ENCODE assay signal across 19 cellular contexts in the genomic region with DNA sequence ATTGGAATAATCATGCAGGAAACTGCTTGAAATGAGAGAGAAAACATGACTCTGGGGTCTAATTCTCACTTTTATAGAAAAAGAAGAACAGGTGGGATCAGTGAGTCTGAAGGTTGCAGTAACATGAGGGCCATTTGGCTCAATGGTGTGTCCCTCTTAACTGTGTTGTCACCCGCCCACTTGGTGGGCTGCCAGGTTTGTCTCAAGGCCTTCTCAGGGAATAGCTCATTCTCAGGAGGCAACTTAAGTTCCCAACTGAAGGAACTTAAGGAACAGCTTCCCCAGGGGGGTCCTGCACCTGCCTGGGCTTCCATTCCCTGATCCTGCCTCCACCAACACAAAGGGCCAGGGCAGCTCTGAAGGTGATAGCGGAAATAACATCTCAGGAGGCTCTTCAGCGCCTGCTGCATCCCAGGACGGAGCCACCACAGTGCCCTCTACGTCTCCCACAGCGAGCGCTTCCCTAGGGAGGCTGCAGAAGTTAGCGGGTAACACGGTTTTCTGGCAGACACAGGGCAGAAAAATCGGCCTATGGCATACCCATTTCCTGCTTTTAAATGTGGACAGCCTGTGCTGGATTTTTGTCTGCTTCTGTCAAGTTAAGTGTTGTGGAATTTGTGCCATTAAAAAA.
DNase-seq lines count a peak whose midpoint lies in the region; ATAC-seq and TF ChIP-seq lines count a peak whose summit lies in the region.
"Had no signal": no experiment of that assay in that cellular context is flagged by ENCODE, and none has a peak within 500 bp of the region (broad histone marks: within the 10 kb centered on the region; RNA-seq: fewer than 3 reads in every experiment).

No MANE protein-coding gene starts in this region.

- H3K27ac Mint-ChIP-seq in GM23338 = no peak overlapping the region
- H3K27ac Mint-ChIP-seq: B cell; CD4-positive, alpha-beta T cell had no signal

- no peak overlapping the region for H3K4me3 ChIP-seq in GM23338
- no peak overlapping the region for H3K4me3 ChIP-seq in OCI-LY1 (ENCODE audit: low read depth, low read length, poor library complexity, severe bottlenecking)
- H3K4me3 ChIP-seq in body of pancreas = no peak overlapping the region
- no peak overlapping the region for H3K4me3 ChIP-seq in stomach
- no peak overlapping the region for H3K4me3 ChIP-seq in vagina
- H3K4me3 ChIP-seq: K562 had no signal

- H3K4me2 ChIP-seq in GM23338 (peak overlapping the region; percentile 43; the same call in 1 of the 2 replicates), OCI-LY1 (ENCODE audit: low read length) (no peak overlapping the region)

- H3K27me3 ChIP-seq in GM23338 (ENCODE audit: insufficient read depth) (no peaks in the 10 kb centered on the region), OCI-LY1 (ENCODE audit: insufficient read depth, low read length) (no peaks in the 10 kb centered on the region), body of pancreas (no peaks in the 10 kb centered on the region), stomach (no peaks in the 10 kb centered on the region), vagina (no peaks in the 10 kb centered on the region)

- H3K27ac ChIP-seq in GM23338 (ENCODE audit: low read depth) (no peak overlapping the region), OCI-LY1 (ENCODE audit: low read depth, low read length, poor library complexity, severe bottlenecking) (no peak overlapping the region), body of pancreas (peak overlapping the region; percentile 46 to 67 (median 57)), stomach (peak overlapping the region in 4 of 5 donors; percentile 11 to 48 (median 30)), vagina (no peak overlapping the region)

- TF ChIP-seq POLR2A in body of pancreas (IDR thresholded peaks at IDR 0.05) (no peak), stomach (IDR thresholded peaks at IDR 0.05) (no peak), vagina (IDR thresholded peaks at IDR 0.05) (no peak)

- no peaks in the 10 kb centered on the region for H3K9me3 Mint-ChIP-seq in GM23338
- H3K9me3 Mint-ChIP-seq: CD4-positive, alpha-beta T cell; HFFc6 had no signal

- no peak overlapping the region for H3K9ac ChIP-seq in OCI-LY1 (ENCODE audit: low read length)

- no peaks in the 10 kb centered on the region for H3K9me3 ChIP-seq in OCI-LY1 (ENCODE audit: low read length)
- no peaks in the 10 kb centered on the region for H3K9me3 ChIP-seq in body of pancreas
- no peaks in the 10 kb centered on the region for H3K9me3 ChIP-seq in stomach
- no peaks in the 10 kb centered on the region for H3K9me3 ChIP-seq in vagina

- peaks cover 68% of the 10 kb centered on the region for H3K4me1 Mint-ChIP-seq in GM23338
- H3K4me1 Mint-ChIP-seq: B cell had no signal

- H4K20me1 ChIP-seq in GM23338 (replicated peaks; ENCODE audit: insufficient read depth) = peaks cover 58% of the 10 kb centered on the region
- no peaks in the 10 kb centered on the region for H4K20me1 ChIP-seq in OCI-LY1 (ENCODE audit: insufficient read depth, low read length)

- intact Hi-C loops in body of pancreas (cut with DNase I) = no loop called here
- intact Hi-C loops in stomach (cut with DNase I; ENCODE audit: low total_unique reads) = no loop called here
- intact Hi-C loops in vagina (cut with DNase I) = no loop called here

- H3F3A ChIP-seq in GM23338 (replicated peaks; ENCODE audit: low read depth) = no peaks in the 10 kb centered on the region
- no peaks in the 10 kb centered on the region for H3F3A ChIP-seq in OCI-LY1 (ENCODE audit: insufficient read depth, low read length)

- no peaks in the 10 kb centered on the region for H3K36me3 ChIP-seq in GM23338 (ENCODE audit: insufficient read depth)
- no peaks in the 10 kb centered on the region for H3K36me3 ChIP-seq in OCI-LY1 (ENCODE audit: insufficient read depth, low read length)
- peaks cover 0 to 2% of the 10 kb centered on the region in 2 donors for H3K36me3 ChIP-seq in body of pancreas (replicated peaks in 1 of 2; ENCODE audit: insufficient read depth in 1 of 2, low read depth in 2 of 2)
- peaks cover 12 to 37% (median 30%) of the 10 kb centered on the region in 4 donors for H3K36me3 ChIP-seq in stomach
- peaks cover 0 to 5% of the 10 kb centered on the region in 2 donors for H3K36me3 ChIP-seq in vagina

- H3K79me2 ChIP-seq in GM23338 (replicated peaks; ENCODE audit: insufficient read depth) (peaks cover 100% of the 10 kb centered on the region), OCI-LY1 (ENCODE audit: insufficient read depth, low read length) (no peaks in the 10 kb centered on the region)

- H2AFZ ChIP-seq in GM23338 = no peak overlapping the region
- no peak overlapping the region for H2AFZ ChIP-seq in OCI-LY1 (ENCODE audit: low read length)

- peaks cover 68% of the 10 kb centered on the region for H3K36me3 Mint-ChIP-seq in GM23338 (ENCODE audit: low read depth)

- TF ChIP-seq CTCF in GM23338 (conservative IDR thresholded peaks at IDR 0.05; ENCODE audit: low read depth in 2 of 2) (peak in 1 of 2 experiments; percentile 18; a peak in 1 of 4 replicates), OCI-LY1 (IDR thresholded peaks at IDR 0.05; ENCODE audit: low read length) (peak; percentile 33; the same call in 1 of the 2 replicates), body of pancreas (IDR thresholded peaks at IDR 0.05) (no peak), stomach (IDR thresholded peaks at IDR 0.05) (no peak), vagina (IDR thresholded peaks at IDR 0.05) (no peak)

- ATAC-seq in GM23338 = peak; percentile 11; the same call in 1 of the 3 replicates
- ATAC-seq in body of pancreas = peak; percentile 25
- ATAC-seq: K562 had no signal

- no peaks in the 10 kb centered on the region for H3K9me2 ChIP-seq in GM23338 (ENCODE audit: insufficient read depth)
- no peaks in the 10 kb centered on the region for H3K9me2 ChIP-seq in OCI-LY1 (ENCODE audit: low read depth, low read length)

- DNase-seq in GM23338 (ENCODE audit: low spot score) (no peak), body of pancreas (peak; percentile 57 to 94 (median 84)), stomach (peak; percentile 49), vagina (ENCODE audit: extremely low spot score in 2 of 2) (no peak), NCI-H2196 treated with DMSO at 0.1 percent for 48 hours (lab: John Stamatoyannopoulos, UW; ENCODE audit: unreplicated experiment) (no peak)
- no peak for DNase-seq in stimulated activated CD4-positive, alpha-beta T cell treated with anti-CD3 and anti-CD28 coated beads, Interleukin-4, amount 100 ng/mL, for 24 hours
- DNase-seq: ACHN; Calu3; CD4-positive, alpha-beta T cell; GDM1; HFFc6; NCI-H1092; NCI-H1694; NCI-H2171; NCI-H82; RPMI8226 had no signal

- no peak overlapping the region for H3K4me3 Mint-ChIP-seq in GM23338
- H3K4me3 Mint-ChIP-seq: B cell; CD4-positive, alpha-beta T cell; HFFc6 had no signal

- peaks cover 40% of the 10 kb centered on the region for H3K27me3 Mint-ChIP-seq in GM23338 (ENCODE audit: insufficient read depth, low read depth, poor library complexity)
- H3K27me3 Mint-ChIP-seq: CD4-positive, alpha-beta T cell had no signal

- H3K4me1 ChIP-seq in GM23338 (ENCODE audit: insufficient read depth) = peaks cover 46% of the 10 kb centered on the region
- H3K4me1 ChIP-seq in OCI-LY1 (ENCODE audit: insufficient read depth, low read length, severe bottlenecking) = no peaks in the 10 kb centered on the region
- peaks cover 36% of the 10 kb centered on the region for H3K4me1 ChIP-seq in body of pancreas
- peaks cover 33 to 83% (median 49%) of the 10 kb centered on the region in 4 donors for H3K4me1 ChIP-seq in stomach
- H3K4me1 ChIP-seq in vagina = peaks cover 40% of the 10 kb centered on the region

- no peak for TF ChIP-seq EP300 in stomach (IDR thresholded peaks at IDR 0.05)

- 71% methylated on average over 8 to 9 of the region's 10 CpGs for WGBS in body of pancreas, 2 donors
- WGBS in stomach, 5 donors = 69 to 85% (median 80%) methylated on average over 9 to 10 of the region's 10 CpGs

TF ChIP-seq in GM23338, 12 proteins besides CTCF, POLR2A, EP300 and RAD21 (continues in another document):
- TF ChIP-seq ZNF331 (CRISPR knock-in tag; IDR thresholded peaks at IDR 0.05; ENCODE audit: low read depth) (no peak), ZNF114 (CRISPR knock-in tag; IDR thresholded peaks at IDR 0.05) (no peak), STAT1 (IDR thresholded peaks at IDR 0.05; ENCODE audit: unreplicated experiment) (no peak)

Comparison
In these comparisons a context has a peak if more than half of its experiments do, and no peak if none do; other contexts are left out.
1. DNase-seq: peak in body of pancreas (4 of 4) and stomach (single experiment); none in GM23338 (single experiment), stimulated activated CD4-positive, alpha-beta T cell treated with anti-CD3 and anti-CD28 coated beads, Interleukin-4, amount 100 ng/mL, for 24 hours (single experiment), vagina (0 of 2) and NCI-H2196 treated with DMSO at 0.1 percent for 48 hours (single experiment).
2. H3K27ac ChIP-seq: peak in body of pancreas (4 of 4) and stomach (4 of 5); none in GM23338 (single experiment), OCI-LY1 (single experiment) and vagina (single experiment).